8 cellular contexts compared by ENCODE assay signal in the genomic region with DNA sequence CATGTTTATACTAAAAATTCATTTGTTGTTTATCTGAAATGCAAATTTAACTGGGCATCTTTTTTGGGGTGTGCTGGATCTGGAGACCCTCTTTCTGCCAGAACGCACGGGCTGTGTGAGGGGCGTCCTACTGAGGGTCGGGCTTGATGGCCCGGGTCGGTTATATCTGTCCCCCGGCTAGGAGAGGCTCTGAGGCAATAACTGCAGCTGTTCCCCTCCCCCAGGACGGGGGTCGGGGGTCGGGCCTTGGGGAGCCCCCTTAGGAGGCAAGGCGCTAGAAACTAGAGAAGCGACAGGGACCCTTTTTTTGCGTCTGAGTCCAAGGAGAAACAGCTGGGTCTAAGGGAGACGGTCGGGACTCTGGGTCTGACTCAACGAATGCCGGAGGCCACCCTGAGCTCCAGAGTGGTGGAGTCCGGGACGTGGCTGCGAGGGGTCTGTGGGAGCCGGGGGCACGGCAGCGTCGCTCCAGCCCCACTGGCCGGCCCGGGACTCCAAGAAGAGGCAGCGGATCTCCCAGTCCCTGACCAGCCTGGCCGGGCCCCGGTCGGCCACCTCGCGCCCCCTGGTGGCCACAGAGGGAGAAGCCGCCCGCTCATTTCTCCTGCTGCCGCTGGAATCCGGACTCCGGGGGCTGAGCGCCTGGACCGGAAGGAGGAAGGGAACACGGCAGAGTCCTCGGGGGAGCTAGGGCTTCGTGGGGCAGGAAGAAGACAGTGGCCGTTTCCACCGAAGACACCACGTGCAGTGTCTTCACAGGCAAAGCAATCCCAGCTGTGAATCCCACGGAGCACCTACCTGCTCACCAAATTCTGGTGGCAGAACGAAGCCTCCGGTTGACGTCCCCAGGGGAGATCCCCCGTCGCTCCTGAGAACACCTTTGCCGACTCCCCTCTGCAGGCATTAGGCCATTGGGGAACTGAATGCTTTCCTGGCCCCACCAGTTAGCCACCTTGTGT. TPM values are rescaled to one million over a fixed set of nuclear protein-coding genes. Genes with fewer than 3 reads are reported as not detected.
DNase-seq lines count a peak whose midpoint lies in the region; ATAC-seq, FAIRE-seq and TF ChIP-seq lines count a peak whose summit lies in the region.

No MANE protein-coding gene starts in this region.

- peak; percentile 73 for ATAC-seq in GM19035 (IDR thresholded peaks at IDR 0.05; ENCODE audit: unreplicated experiment)

- no peaks in the 10 kb centered on the region for H3K79me2 ChIP-seq in OCI-LY7 (ENCODE audit: insufficient read depth, low read depth, low read length)

- no peak for FAIRE-seq in HTR-8/SVneo (lab: Jason Lieb, UNC)

- no peaks in the 10 kb centered on the region for H3K27me3 ChIP-seq in esophagus (ENCODE audit: control insufficient read depth in 1 of 2, insufficient read depth in 2 of 2, low read length in 2 of 2)
- no peaks in the 10 kb centered on the region for H3K27me3 ChIP-seq in muscle layer of colon (ENCODE audit: control insufficient read depth in 1 of 2, insufficient read depth in 2 of 2, low read length in 2 of 2)

- H3K9me3 ChIP-seq in OCI-LY7 (ENCODE audit: low read length) (no peaks in the 10 kb centered on the region), esophagus (ENCODE audit: control insufficient read depth in 2 of 2, insufficient read depth in 1 of 2, low read depth in 1 of 2, low read length in 1 of 2) (no peaks in the 10 kb centered on the region), muscle layer of colon (ENCODE audit: low read length) (no peaks in the 10 kb centered on the region)

- peaks cover 6% of the 10 kb centered on the region for H3K4me1 ChIP-seq in OCI-LY7 (ENCODE audit: insufficient read depth, low read length, poor library complexity, severe bottlenecking)
- no peaks in the 10 kb centered on the region for H3K4me1 ChIP-seq in esophagus (ENCODE audit: control insufficient read depth in 2 of 2, insufficient read depth in 2 of 2, low read length in 1 of 2)
- peaks cover 6% of the 10 kb centered on the region for H3K4me1 ChIP-seq in muscle layer of colon (ENCODE audit: insufficient read depth, low read length)

- CTCF ChIA-PET in OCI-LY7 (lab: Charles Lee; ENCODE audit: unreplicated experiment), result interaction anchor here (0.7 to 1.2 kb wide), 4 partner anchors 19 to 172 kb away, joined by 3 to 4 read pairs (median 3); no protein-coding TSS in a partner anchor

- WGBS in esophagus, 2 donors, result 7 to 8% methylated on average over 51 to 52 of the region's 52 CpGs

- no peaks in the 10 kb centered on the region for H3K9me2 ChIP-seq in OCI-LY7 (ENCODE audit: insufficient read depth, low read length)

- no peaks in the 10 kb centered on the region for H4K20me1 ChIP-seq in OCI-LY7 (ENCODE audit: insufficient read depth, low read length)

- TF ChIP-seq CTCF in OCI-LY7 (conservative IDR thresholded peaks at IDR 0.05; ENCODE audit: low read length), result peak; percentile 95

- peak; percentile 92 for DNase-seq in AG08396 (ENCODE audit: low spot score)
- peak; percentile 81 for DNase-seq in HTR-8/SVneo (ENCODE audit: insufficient read length, low spot score)
- peak; percentile 68 for DNase-seq in OCI-LY7 (ENCODE audit: low spot score)
- peak; percentile 78 for DNase-seq in activated T-cell treated with anti-CD3 and anti-CD28 coated beads for 48 hours (ENCODE audit: low read depth)
- peak; percentile 60 to 71 for DNase-seq in stimulated activated CD8-positive, alpha-beta memory T cell treated with anti-CD3 and anti-CD28 coated beads, Interleukin-4, amount 100 ng/mL, for 4 hours (ENCODE audit: low read depth in 2 of 2, low spot score in 1 of 2)

- no peak overlapping the region for H3K27ac ChIP-seq in OCI-LY7 (ENCODE audit: low read depth, low read length, poor library complexity, severe bottlenecking)
- H3K27ac ChIP-seq in esophagus (ENCODE audit: low read depth in 2 of 2, low read length in 1 of 2), result no peak overlapping the region
- no peak overlapping the region for H3K27ac ChIP-seq in muscle layer of colon (ENCODE audit: low read depth, low read length)

- H2AFZ ChIP-seq in OCI-LY7 (ENCODE audit: low read length), result peak overlapping the region; percentile 69

- peak overlapping the region; percentile 49 for H3K4me3 ChIP-seq in OCI-LY7 (ENCODE audit: low read depth, low read length, poor library complexity, severe bottlenecking)
- H3K4me3 ChIP-seq in esophagus (ENCODE audit: low read depth in 1 of 2, low read length in 2 of 2), result peak overlapping the region; percentile 31 to 50
- peak overlapping the region; percentile 14 to 58 for H3K4me3 ChIP-seq in muscle layer of colon (ENCODE audit: low read depth in 1 of 2, low read length in 2 of 2)

- BruUV-seq in OCI-LY7 (replicated peaks; lab: Mats Ljungman, UMichigan), result no TSS peak

- POLR2A ChIA-PET in OCI-LY7 (lab: Charles Lee), result interaction anchor here (0.6 to 1.0 kb wide), 3 partner anchors 28 to 411 kb away, joined by 3 to 4 read pairs (median 3); no protein-coding TSS in a partner anchor

- no peaks in the 10 kb centered on the region for H3K36me3 ChIP-seq in OCI-LY7 (ENCODE audit: insufficient read depth, low read length)
- no peaks in the 10 kb centered on the region for H3K36me3 ChIP-seq in esophagus (ENCODE audit: control insufficient read depth in 2 of 2, insufficient read depth in 2 of 2, low read length in 1 of 2)
- no peaks in the 10 kb centered on the region for H3K36me3 ChIP-seq in muscle layer of colon (ENCODE audit: insufficient read depth, low read length)

- peak overlapping the region; percentile 68 for H3K4me2 ChIP-seq in OCI-LY7 (ENCODE audit: low read length)

- intact Hi-C loops in OCI-LY7 (cut with micrococcal nuclease; ENCODE audit: unreplicated experiment), result loop anchor here (1.0 to 10.0 kb wide), 5 partner anchors 47 to 715 kb away; no protein-coding TSS in a partner anchor

- H3K9ac ChIP-seq in muscle layer of colon (ENCODE audit: low read length), result no peak overlapping the region

RNA-seq across cellular contexts. Expression of a gene that starts 24.0 kb away (rescaled TPM):
- total RNA-seq in OCI-LY7 (2014; rRNA removed; shearing (Covaris generic)), result 0.77 and 1.5 TPM in 2 replicates
- 1.7 and 3.0 TPM in 2 replicates for total RNA-seq in OCI-LY7 (2022)
- under 1 TPM; 0.28 to 0.98 TPM for polyA plus RNA-seq in esophagus
